In the genomic region with DNA sequence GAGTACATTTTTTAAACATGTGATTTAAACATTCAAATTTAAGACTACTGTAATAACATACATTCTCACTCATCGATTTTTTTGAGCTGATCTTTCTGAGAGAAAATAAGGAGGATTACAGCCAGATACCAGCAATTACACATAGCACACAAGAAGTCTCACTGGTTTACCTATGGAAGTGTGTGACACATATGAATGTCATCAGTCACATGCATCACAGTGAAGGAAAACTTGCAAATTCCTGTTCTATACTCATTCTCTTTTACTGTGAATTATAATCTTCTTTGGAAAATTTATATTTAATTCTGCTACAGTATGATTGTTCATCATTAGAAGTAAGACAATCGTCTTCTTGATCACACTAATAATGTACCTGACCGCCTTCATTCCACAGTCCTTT, we compare ENCODE assay signal across 36 cellular contexts.
"Had no signal": no experiment of that assay in that cellular context is flagged by ENCODE, and none has a peak within 500 bp of the region (broad histone marks: within the 10 kb centered on the region; RNA-seq: fewer than 3 reads in every experiment).

No MANE protein-coding gene starts in this region.

- H3K4me2 ChIP-seq: KMS-11 had no signal

- H3K27ac ChIP-seq: ascending aorta, KMS-11, Peyer's patch, RWPE1, SJCRH30, SK-N-MC had no signal

- H3K27me3 ChIP-seq: ascending aorta, Peyer's patch, SJCRH30 had no signal

- H3K36me3 Mint-ChIP-seq: activated naive CD4-positive, alpha-beta T cell treated with anti-CD3 and anti-CD28 coated beads, Interleukin-2, amount 50 U/mL, for 24 hours had no signal

- H3K27ac Mint-ChIP-seq: activated CD4-positive, alpha-beta T cell treated with anti-CD3 and anti-CD28 coated beads for 36 hours; activated CD4-positive, alpha-beta T cell treated with anti-CD3 and anti-CD28 coated beads, Interleukin-2, amount 10 ng/mL, durations not matched to agents 7 days and 5 days; activated CD8-positive, alpha-beta T cell treated with anti-CD3 and anti-CD28 coated beads, Interleukin-2, amount 10 ng/mL, durations not matched to agents 7 days and 5 days; activated naive CD4-positive, alpha-beta T cell treated with anti-CD3 and anti-CD28 coated beads, Interleukin-2, amount 50 U/mL, for 24 hours; activated naive CD8-positive, alpha-beta T cell treated with anti-CD3 and anti-CD28 coated beads, Interleukin-2, amount 10 ng/mL, durations not matched to agents 7 days and 5 days; activated T-cell treated with anti-CD3 and anti-CD28 coated beads, Interleukin-2, amount 50 U/mL, for 24 hours; activated T-helper 2 cell treated with anti-CD3 and anti-CD28 coated beads, Interferon-gamma antibody, Interleukin-2, Interleukin-4, amounts not matched to agents 10 μg/mL and 5 μg/mL and 100 μg/mL, durations not matched to agents 14 hours and 24 hours and 36 hours had no signal

- H3K36me3 ChIP-seq: ascending aorta, Peyer's patch, SJCRH30 had no signal

- H3K4me3 ChIP-seq: ascending aorta, Peyer's patch, SJCRH30, SK-N-MC had no signal

- H3K4me1 ChIP-seq: ascending aorta, SJCRH30 had no signal

- H3K4me1 Mint-ChIP-seq: activated CD4-positive, alpha-beta T cell treated with anti-CD3 and anti-CD28 coated beads for 36 hours; activated CD4-positive, alpha-beta T cell treated with anti-CD3 and anti-CD28 coated beads, Interleukin-2, amount 10 ng/mL, durations not matched to agents 7 days and 5 days; activated naive CD4-positive, alpha-beta T cell treated with anti-CD3 and anti-CD28 coated beads, Interleukin-2, amount 50 U/mL, for 24 hours had no signal

- ATAC-seq: activated CD4-positive, alpha-beta T cell treated with anti-CD3 and anti-CD28 coated beads for 36 hours; activated CD4-positive, CD25-positive, alpha-beta regulatory T cell treated with anti-CD3 and anti-CD28 coated beads, Interleukin-2, amount 50 U/mL, for 24 hours; activated CD8-positive, alpha-beta T cell treated with anti-CD3 and anti-CD28 coated beads, Interleukin-2, amount 10 ng/mL, durations not matched to agents 7 days and 5 days; PC-3 had no signal

- H3K4me3 Mint-ChIP-seq: activated CD4-positive, alpha-beta T cell treated with anti-CD3 and anti-CD28 coated beads for 36 hours; activated CD4-positive, alpha-beta T cell treated with anti-CD3 and anti-CD28 coated beads, Interleukin-2, amount 10 ng/mL, durations not matched to agents 7 days and 5 days; activated CD8-positive, alpha-beta T cell treated with anti-CD3 and anti-CD28 coated beads, Interleukin-2, amount 10 ng/mL, durations not matched to agents 7 days and 5 days; activated naive CD4-positive, alpha-beta T cell treated with anti-CD3 and anti-CD28 coated beads, Interleukin-2, amount 50 U/mL, for 24 hours; activated naive CD8-positive, alpha-beta T cell treated with anti-CD3 and anti-CD28 coated beads, Interleukin-2, amount 10 ng/mL, durations not matched to agents 7 days and 5 days; activated T-cell treated with anti-CD3 and anti-CD28 coated beads, Interleukin-2, amount 50 U/mL, for 24 hours had no signal

- H3K9me3 Mint-ChIP-seq: activated CD4-positive, alpha-beta T cell treated with anti-CD3 and anti-CD28 coated beads, Interleukin-2, amount 10 ng/mL, durations not matched to agents 7 days and 5 days; activated naive CD4-positive, alpha-beta T cell treated with anti-CD3 and anti-CD28 coated beads, Interleukin-2, amount 50 U/mL, for 24 hours; activated T-cell treated with anti-CD3 and anti-CD28 coated beads, Interleukin-2, amount 50 U/mL, for 24 hours; activated T-helper 2 cell treated with anti-CD3 and anti-CD28 coated beads, Interferon-gamma antibody, Interleukin-2, Interleukin-4, amounts not matched to agents 10 μg/mL and 5 μg/mL and 100 μg/mL, durations not matched to agents 14 hours and 24 hours and 36 hours had no signal

- H3K27me3 Mint-ChIP-seq: activated CD4-positive, alpha-beta T cell treated with anti-CD3 and anti-CD28 coated beads, Interleukin-2, amount 10 ng/mL, durations not matched to agents 7 days and 5 days; activated naive CD8-positive, alpha-beta T cell treated with anti-CD3 and anti-CD28 coated beads, Interleukin-2, amount 10 ng/mL, durations not matched to agents 7 days and 5 days had no signal

- DNase-seq: activated CD4-positive, alpha-beta T cell treated with anti-CD3 and anti-CD28 coated beads for 36 hours; activated CD4-positive, alpha-beta T cell treated with anti-CD3 and anti-CD28 coated beads, Interleukin-2, amount 10 ng/mL, durations not matched to agents 7 days and 5 days; activated CD4-positive, alpha-beta T cell treated with anti-CD3 and anti-CD28 coated beads, Interleukin-2, amount 50 U/mL, for 48 hours; activated CD8-positive, alpha-beta T cell treated with anti-CD3 and anti-CD28 coated beads, Interleukin-2, amount 10 ng/mL, durations not matched to agents 7 days and 5 days; activated gamma-delta T cell; activated naive CD4-positive, alpha-beta T cell treated with Interleukin-2 at 50 U/mL for 16 hours; activated naive CD8-positive, alpha-beta T cell treated with anti-CD3 and anti-CD28 coated beads, Interleukin-2, amount 10 ng/mL, durations not matched to agents 7 days and 5 days; activated T-cell treated with anti-CD3 and anti-CD28 coated beads, Interleukin-2, amount 50 U/mL, for 24 hours; amygdala; caudate nucleus; cerebellar nuclear complex; MM.1S; MV-4-11; NCI-H1092 treated with DMSO at 0.1 percent for 48 hours; NCI-H1417; NCI-H146; NCI-H187; NCI-H2029 treated with DMSO at 0.1 percent for 48 hours; NCI-H2107; NCI-H2171; NCI-H510A; NCI-H526; NCI-H748 treated with DMSO at 0.1 percent for 48 hours; NK-92 treated with Interleukin-12 subunit alpha and Interleukin-12 subunit beta, amount 100 ng/mL, for 24 hours; PC-3; Peyer's patch; Right ventricle myocardium superior; SJCRH30; T1000 had no signal

- H3K9me3 ChIP-seq: ascending aorta, Peyer's patch, SJCRH30 had no signal

- H3K9ac ChIP-seq: KMS-11 had no signal
